ENCODE assay signal across 9 cellular contexts in genomic region chr19:12943437-12944044, GRCh38. TPM values are rescaled to one million over a fixed set of nuclear protein-coding genes. Genes with fewer than 3 reads are reported as not detected.
DNase-seq lines count a peak whose midpoint lies in the region; ATAC-seq and TF ChIP-seq lines count a peak whose summit lies in the region.
"Had no signal": no experiment of that assay in that cellular context is flagged by ENCODE, and none has a peak within 500 bp of the region (broad histone marks: within the 10 kb centered on the region; RNA-seq: fewer than 3 reads in every experiment).

No MANE protein-coding gene starts in this region.

- H3K27me3 ChIP-seq in CD4-positive, alpha-beta memory T cell (ENCODE audit: insufficient read depth, low read length), result no peaks in the 10 kb centered on the region
- H3K27me3 ChIP-seq in H7 (ENCODE audit: control insufficient read depth, insufficient read depth, low read length), result no peaks in the 10 kb centered on the region
- H3K27me3 ChIP-seq in transverse colon, result no peaks in the 10 kb centered on the region

- intact Hi-C loops in CD4-positive, alpha-beta memory T cell (cut with micrococcal nuclease), result no loop called here
- intact Hi-C loops in transverse colon (cut with DNase I; ENCODE audit: low total_unique reads), result loop anchor here (10.0 kb wide), 1 partner anchor 59 kb away; the partner anchor contains the start of genes DNASE2 and KLF1

- no peaks in the 10 kb centered on the region for H3K9me3 ChIP-seq in CD4-positive, alpha-beta memory T cell (ENCODE audit: control insufficient read depth in 1 of 2, low read length in 2 of 2)
- H3K9me3 ChIP-seq in transverse colon, result no peaks in the 10 kb centered on the region

- no peak overlapping the region for H3K4me3 ChIP-seq in CD4-positive, alpha-beta memory T cell (ENCODE audit: low read length in 2 of 2)
- H3K4me3 ChIP-seq in H7 (ENCODE audit: insufficient read depth, low read depth, low read length) (no peak overlapping the region), transverse colon (no peak overlapping the region)

- no peak for TF ChIP-seq POLR2A in transverse colon (IDR thresholded peaks at IDR 0.05)

- H3K36me3 ChIP-seq in CD4-positive, alpha-beta memory T cell (ENCODE audit: insufficient read depth, low read length), result peaks cover 60% of the 10 kb centered on the region
- H3K36me3 ChIP-seq in H7 (replicated peaks; ENCODE audit: control insufficient read depth, insufficient read depth, low read length) (peaks cover 46% of the 10 kb centered on the region), transverse colon (peaks cover 0 to 42% (median 19%) of the 10 kb centered on the region in 4 donors)

- H3K27me3 Mint-ChIP-seq in CD4-positive, alpha-beta memory T cell, result peaks cover 0 to 2% of the 10 kb centered on the region in 2 donors
- no peaks in the 10 kb centered on the region for H3K27me3 Mint-ChIP-seq in naive B cell

- DNase-seq in CD4-positive, alpha-beta memory T cell, result no peak
- peak; percentile 30 for DNase-seq in H7
- DNase-seq in activated naive CD4-positive, alpha-beta T cell treated with anti-CD3 and anti-CD28 coated beads, Interleukin-2, amount 50 U/mL, for 72 hours (ENCODE audit: low spot score in 2 of 2), result no peak
- DNase-seq in naive B cell, result no peak
- DNase-seq in transverse colon, result no peak
- no peak for DNase-seq in Ammon's horn (ENCODE audit: low spot score)
- no peak for DNase-seq in pons (ENCODE audit: low spot score)
- DNase-seq: GDM1 had no signal

- in situ Hi-C loops in transverse colon (cut with MboI; ENCODE audit: low pct_ligation_motif_present in 1 of 4, low pct_unique_long_range_greater_than_20kb in 1 of 4, low sequenced_read_pairs in 3 of 4), result no loop called here

- 80 to 83% methylated on average over 15 to 18 of the region's 18 CpGs for WGBS in transverse colon (ENCODE audit: low coverage in 1 of 2), 2 donors

- CTCF ChIA-PET in CD4-positive, alpha-beta memory T cell (lab: Charles Lee; ENCODE audit: partially characterized antibody), result interaction anchor here (0.9 kb wide), 1 partner anchor 59 kb away, joined by 3 read pairs; no protein-coding TSS in a partner anchor

- H3K27ac ChIP-seq in CD4-positive, alpha-beta memory T cell (ENCODE audit: low read depth, low read length), result peak overlapping the region; percentile 35
- peak overlapping the region in 2 of 4 donors; percentile 95 to 97 for H3K27ac ChIP-seq in transverse colon

- H3K4me1 Mint-ChIP-seq in CD4-positive, alpha-beta memory T cell, result peaks cover 26 to 73% (median 44%) of the 10 kb centered on the region in 4 donors
- peaks cover 39 to 82% (median 63%) of the 10 kb centered on the region in 3 donors for H3K4me1 Mint-ChIP-seq in naive B cell

- peak overlapping the region in 4 of 8 donors; percentile 30 to 72 (median 46) for H3K4me3 Mint-ChIP-seq in CD4-positive, alpha-beta memory T cell
- H3K4me3 Mint-ChIP-seq in naive B cell, result peak overlapping the region in 3 of 8 donors; percentile 57 to 94 (median 76)

- ATAC-seq in activated naive CD4-positive, alpha-beta T cell treated with anti-CD3 and anti-CD28 coated beads, Interleukin-2, amount 50 U/mL, for 72 hours, result no peak
- no peak for ATAC-seq in naive B cell (ENCODE audit: low read depth in 2 of 2)
- no peak for ATAC-seq in GM19328 (IDR thresholded peaks at IDR 0.05; ENCODE audit: unreplicated experiment)

- no peak for TF ChIP-seq CTCF in transverse colon (IDR thresholded peaks at IDR 0.05)

- H3K4me1 ChIP-seq in CD4-positive, alpha-beta memory T cell (ENCODE audit: insufficient read depth, low read length), result peaks cover 47% of the 10 kb centered on the region
- peaks cover 20 to 63% (median 36%) of the 10 kb centered on the region in 4 donors for H3K4me1 ChIP-seq in transverse colon

- POLR2A ChIA-PET in CD4-positive, alpha-beta memory T cell (lab: Charles Lee; ENCODE audit: partially characterized antibody), result interaction anchor here (1.3 kb wide), 1 partner anchor 53 kb away, joined by 6 read pairs; the partner anchor contains the start of gene GCDH

- TF ChIP-seq EP300 in transverse colon (IDR thresholded peaks at IDR 0.05; ENCODE audit: low read depth), result no peak

- H3K27ac Mint-ChIP-seq in CD4-positive, alpha-beta memory T cell, result peak overlapping the region; percentile 53 to 99 (median 77)
- peak overlapping the region; percentile 42 to 79 for H3K27ac Mint-ChIP-seq in activated naive CD4-positive, alpha-beta T cell treated with anti-CD3 and anti-CD28 coated beads, Interleukin-2, amount 50 U/mL, for 72 hours
- H3K27ac Mint-ChIP-seq in naive B cell, result peak overlapping the region; percentile 49 to 98 (median 76)

- peaks cover 43 to 77% of the 10 kb centered on the region in 2 donors for H3K36me3 Mint-ChIP-seq in CD4-positive, alpha-beta memory T cell
- peaks cover 58 to 75% of the 10 kb centered on the region in 2 donors for H3K36me3 Mint-ChIP-seq in activated naive CD4-positive, alpha-beta T cell treated with anti-CD3 and anti-CD28 coated beads, Interleukin-2, amount 50 U/mL, for 72 hours
- peaks cover 17 to 18% of the 10 kb centered on the region in 2 donors for H3K36me3 Mint-ChIP-seq in naive B cell

- peaks cover 0 to 8% (median 0%) of the 10 kb centered on the region in 8 donors for H3K9me3 Mint-ChIP-seq in CD4-positive, alpha-beta memory T cell
- no peaks in the 10 kb centered on the region for H3K9me3 Mint-ChIP-seq in activated naive CD4-positive, alpha-beta T cell treated with anti-CD3 and anti-CD28 coated beads, Interleukin-2, amount 50 U/mL, for 72 hours
- H3K9me3 Mint-ChIP-seq in naive B cell, result peaks cover 0 to 3% (median 0%) of the 10 kb centered on the region in 7 donors

RNA-seq across cellular contexts. Expression of gene RAD23A, which starts 2.1 kb away (rescaled TPM):
- total RNA-seq in CD4-positive, alpha-beta memory T cell, result 10 to 100 TPM; 88.6 to 98.4 TPM
- polyA plus RNA-seq in CD4-positive, alpha-beta memory T cell, result 100 to 1,000 TPM in 1 of 2 donors, 10 to 100 TPM in 1; 77.0 to 105 TPM
- 146 and 155 TPM in 2 replicates for total RNA-seq in H7 (2014; rRNA removed; shearing (Covaris generic))
- 100 to 1,000 TPM; 146 to 207 TPM for total RNA-seq in activated naive CD4-positive, alpha-beta T cell treated with anti-CD3 and anti-CD28 coated beads, Interleukin-2, amount 50 U/mL, for 72 hours
- polyA plus RNA-seq in naive B cell (ENCODE audit: low read depth in 6 of 6), result 100 to 1,000 TPM in 3 of 6 donors, 10 to 100 TPM in 3; 82.9 to 119 (median 99.3) TPM
- total RNA-seq in transverse colon, result 10 to 100 TPM; 57.9 to 87.9 (median 75.9) TPM

RNA-seq across cellular contexts. Expression of gene CALR, which starts 5.1 kb away (rescaled TPM):
- 100 to 1,000 TPM; 484 to 499 TPM for total RNA-seq in CD4-positive, alpha-beta memory T cell
- 100 to 1,000 TPM in 1 of 2 donors, 10 to 100 TPM in 1; 87.5 to 151 TPM for polyA plus RNA-seq in CD4-positive, alpha-beta memory T cell
- total RNA-seq in H7 (2014; rRNA removed; shearing (Covaris generic)), result 911 and 1,131 TPM in 2 replicates
- 100 to 1,000 TPM; 505 to 624 TPM for total RNA-seq in activated naive CD4-positive, alpha-beta T cell treated with anti-CD3 and anti-CD28 coated beads, Interleukin-2, amount 50 U/mL, for 72 hours
- polyA plus RNA-seq in naive B cell (ENCODE audit: low read depth in 6 of 6), result 100 to 1,000 TPM in 5 of 6 donors, 10 to 100 TPM in 1; 97.4 to 189 (median 155) TPM
- 100 to 1,000 TPM; 181 to 444 (median 317) TPM for total RNA-seq in transverse colon

RNA-seq across cellular contexts. Expression of gene FARSA, which starts 10.0 kb away (rescaled TPM):
- 10 to 100 TPM; 53.8 to 59.1 TPM for total RNA-seq in CD4-positive, alpha-beta memory T cell
- polyA plus RNA-seq in CD4-positive, alpha-beta memory T cell, result 10 to 100 TPM; 63.2 to 68.1 TPM
- total RNA-seq in H7 (2014; rRNA removed; shearing (Covaris generic)), result 93.0 and 117 TPM in 2 replicates
- 100 to 1,000 TPM in 1 of 2 donors, 10 to 100 TPM in 1; 89.2 to 116 TPM for total RNA-seq in activated naive CD4-positive, alpha-beta T cell treated with anti-CD3 and anti-CD28 coated beads, Interleukin-2, amount 50 U/mL, for 72 hours
- polyA plus RNA-seq in naive B cell (ENCODE audit: low read depth in 6 of 6), result 10 to 100 TPM; 33.8 to 63.0 (median 44.0) TPM
- total RNA-seq in transverse colon, result 10 to 100 TPM; 18.0 to 40.8 (median 32.6) TPM

RNA-seq across cellular contexts. Expression of gene GADD45GIP1, which starts 13.5 kb away (rescaled TPM):
- total RNA-seq in CD4-positive, alpha-beta memory T cell, result 10 to 100 TPM; 14.7 to 17.9 TPM
- 10 to 100 TPM; 61.0 to 65.1 TPM for polyA plus RNA-seq in CD4-positive, alpha-beta memory T cell
- 40.4 and 51.7 TPM in 2 replicates for total RNA-seq in H7 (2014; rRNA removed; shearing (Covaris generic))
- total RNA-seq in activated naive CD4-positive, alpha-beta T cell treated with anti-CD3 and anti-CD28 coated beads, Interleukin-2, amount 50 U/mL, for 72 hours, result 10 to 100 TPM in 1 of 2 donors, 1 to 10 TPM in 1; 7.7 to 26.7 TPM
- 10 to 100 TPM; 49.4 to 65.9 (median 52.7) TPM for polyA plus RNA-seq in naive B cell (ENCODE audit: low read depth in 6 of 6)
- total RNA-seq in transverse colon, result 10 to 100 TPM; 28.6 to 55.0 (median 33.6) TPM

RNA-seq across cellular contexts. Expression of gene SYCE2, which starts 24.4 kb away (rescaled TPM):
- total RNA-seq in CD4-positive, alpha-beta memory T cell, result under 1 TPM in 1 of 2 experiments, not detected in 1; 0.79 TPM
- not detected for polyA plus RNA-seq in CD4-positive, alpha-beta memory T cell
- total RNA-seq in H7 (2014; rRNA removed; shearing (Covaris generic)), result 0.24 and 2.0 TPM in 2 replicates
- total RNA-seq in activated naive CD4-positive, alpha-beta T cell treated with anti-CD3 and anti-CD28 coated beads, Interleukin-2, amount 50 U/mL, for 72 hours, result 1 to 10 TPM; 2.2 to 4.8 TPM
- under 1 TPM in 1 of 6 donors, not detected in 5; 0.21 TPM for polyA plus RNA-seq in naive B cell (ENCODE audit: low read depth in 6 of 6)
- under 1 TPM in 1 of 4 donors, not detected in 3; 0.68 TPM for total RNA-seq in transverse colon
